In genomic region chr2:239953418-239954061, GRCh38 we compare ENCODE assay signal across 15 cellular contexts.
DNase-seq lines count a peak whose midpoint lies in the region; ATAC-seq and TF ChIP-seq lines count a peak whose summit lies in the region.
"Had no signal": no experiment of that assay in that cellular context is flagged by ENCODE, and none has a peak within 500 bp of the region (broad histone marks: within the 10 kb centered on the region; RNA-seq: fewer than 3 reads in every experiment).

No MANE protein-coding gene starts in this region.

- no peaks in the 10 kb centered on the region for H3K9me2 ChIP-seq in Karpas-422 (replicated peaks; ENCODE audit: insufficient read depth, low read length)

- H3K27me3 Mint-ChIP-seq in nephron (ENCODE audit: low read depth): no peaks in the 10 kb centered on the region

- peak overlapping the region; percentile 57 for H3K9ac ChIP-seq in adipocyte (ENCODE audit: low read length)
- no peak overlapping the region for H3K9ac ChIP-seq in Karpas-422 (ENCODE audit: low read length)

- peak overlapping the region in 1 of 3 experiments; percentile 38 for H3K4me3 Mint-ChIP-seq in nephron
- H3K4me3 Mint-ChIP-seq: activated T-cell treated with anti-CD3 and anti-CD28 coated beads, Interleukin-2, amount 50 U/mL, for 72 hours; HFFc6 had no signal

- H3K27me3 ChIP-seq in adipocyte (replicated peaks; ENCODE audit: control insufficient read depth, insufficient read depth, low read length) (no peaks in the 10 kb centered on the region), foreskin keratinocyte (no peaks in the 10 kb centered on the region), upper lobe of left lung (no peaks in the 10 kb centered on the region), Karpas-422 (ENCODE audit: low read length) (no peaks in the 10 kb centered on the region)
- H3K27me3 ChIP-seq: SJSA1 had no signal

- H3K4me1 ChIP-seq in adipocyte (ENCODE audit: control insufficient read depth, insufficient read depth, low read length) (peaks cover 34% of the 10 kb centered on the region), foreskin keratinocyte (no peaks in the 10 kb centered on the region), upper lobe of left lung (peaks cover 0 to 9% (median 0%) of the 10 kb centered on the region in 4 donors), Karpas-422 (ENCODE audit: low read length) (no peaks in the 10 kb centered on the region)
- H3K4me1 ChIP-seq: SJSA1 had no signal

- DNase-seq in adipocyte (ENCODE audit: low read depth): no peak
- DNase-seq in foreskin keratinocyte: no peak
- DNase-seq in upper lobe of left lung: no peak
- no peak for DNase-seq in NCI-H226
- no peak for DNase-seq in effector CD8-positive, alpha-beta T cell (lab: John Stamatoyannopoulos, UW)
- no peak for DNase-seq in Karpas-422
- DNase-seq: activated T-cell treated with anti-CD3 and anti-CD28 coated beads, Interleukin-2, amount 50 U/mL, for 72 hours; Calu3; cerebellar nuclear complex; HFFc6; NCI-H510A treated with DMSO at 0.1 percent for 48 hours had no signal

- H3K4me2 ChIP-seq in Karpas-422 (ENCODE audit: low read depth, low read length, poor library complexity, severe bottlenecking): no peak overlapping the region

- no peaks in the 10 kb centered on the region for H3K79me2 ChIP-seq in Karpas-422 (ENCODE audit: low read length)

- WGBS in upper lobe of left lung, 2 donors: 50 to 77% methylated on average over 6 to 20 of the region's 23 CpGs

- peaks cover 35% of the 10 kb centered on the region for H3K4me1 Mint-ChIP-seq in nephron

- TF ChIP-seq EP300 in upper lobe of left lung (IDR thresholded peaks at IDR 0.05): no peak

- peak overlapping the region; percentile 55 to 81 (median 67) for H3K27ac Mint-ChIP-seq in nephron
- H3K27ac Mint-ChIP-seq: activated T-cell treated with anti-CD3 and anti-CD28 coated beads, Interleukin-2, amount 50 U/mL, for 72 hours; HFFc6 had no signal

- TF ChIP-seq POLR2A in upper lobe of left lung (IDR thresholded peaks at IDR 0.05): no peak

- peaks cover 5% of the 10 kb centered on the region for H3K36me3 Mint-ChIP-seq in nephron (ENCODE audit: low read depth)

- peak; percentile 33 for ATAC-seq in foreskin keratinocyte
- peak; percentile 5 to 45 for ATAC-seq in upper lobe of left lung (ENCODE audit: low FRiP score in 2 of 2)
- no peak for ATAC-seq in GM18867 (IDR thresholded peaks at IDR 0.05; ENCODE audit: unreplicated experiment)
- ATAC-seq: activated CD4-positive, CD25-positive, alpha-beta regulatory T cell treated with anti-CD3 and anti-CD28 coated beads, Interleukin-2, amount 50 U/mL, for 24 hours; activated T-cell treated with anti-CD3 and anti-CD28 coated beads, Interleukin-2, amount 50 U/mL, for 72 hours had no signal

- H3K9me3 ChIP-seq in adipocyte (ENCODE audit: control insufficient read depth, low read length) (no peaks in the 10 kb centered on the region), upper lobe of left lung (no peaks in the 10 kb centered on the region), Karpas-422 (ENCODE audit: low read length) (no peaks in the 10 kb centered on the region)
- H3K9me3 ChIP-seq: SJSA1 had no signal

- H3K36me3 ChIP-seq in adipocyte (ENCODE audit: control insufficient read depth, insufficient read depth, low read length, severe bottlenecking) (peaks cover 4% of the 10 kb centered on the region), upper lobe of left lung (peaks cover 0 to 15% (median 5%) of the 10 kb centered on the region in 4 donors), Karpas-422 (ENCODE audit: insufficient read depth, low read length) (no peaks in the 10 kb centered on the region)

- H3K27ac ChIP-seq in foreskin keratinocyte (no peak overlapping the region), upper lobe of left lung (no peak overlapping the region), Karpas-422 (ENCODE audit: low read length) (no peak overlapping the region)
- H3K27ac ChIP-seq: SJSA1 had no signal

- H3K4me3 ChIP-seq in adipocyte (ENCODE audit: low read length) (peak overlapping the region; percentile 52), upper lobe of left lung (no peak overlapping the region), Karpas-422 (ENCODE audit: low read length) (no peak overlapping the region)
- H3K4me3 ChIP-seq: SJSA1 had no signal

- no peak overlapping the region for H2AFZ ChIP-seq in Karpas-422 (ENCODE audit: low read length)

- H4K20me1 ChIP-seq in Karpas-422 (ENCODE audit: insufficient read depth, low read depth, low read length): no peaks in the 10 kb centered on the region

- H3K9me3 Mint-ChIP-seq in nephron: no peaks in the 10 kb centered on the region
- H3K9me3 Mint-ChIP-seq: activated T-cell treated with anti-CD3 and anti-CD28 coated beads, Interleukin-2, amount 50 U/mL, for 72 hours; HFFc6 had no signal

- no peak for TF ChIP-seq CTCF in foreskin keratinocyte (conservative IDR thresholded peaks at IDR 0.05)
- no peak for TF ChIP-seq CTCF in nephron (IDR thresholded peaks at IDR 0.05; ENCODE audit: unreplicated experiment in 3 of 3)
- TF ChIP-seq CTCF in upper lobe of left lung (IDR thresholded peaks at IDR 0.05): no peak
